Comparison of ENCODE assay signal across 13 cellular contexts in genomic region chr6:151514000-151514730, GRCh38.
"Had no signal": no experiment of that assay in that cellular context is flagged by ENCODE, and none has a peak within 500 bp of the region (broad histone marks: within the 10 kb centered on the region; RNA-seq: fewer than 3 reads in every experiment).

No MANE protein-coding gene starts in this region.

- H3K27ac Mint-ChIP-seq: activated naive CD4-positive, alpha-beta T cell treated with anti-CD3 and anti-CD28 coated beads, Interleukin-2, amount 50 U/mL, for 24 hours; activated T-helper 17 cell treated with anti-CD3 and anti-CD28 coated beads, Interleukin-2, amount 50 U/mL, for 72 hours; nephron progenitor cell had no signal

- DNase-seq: activated CD4-positive, alpha-beta T cell treated with anti-CD3 and anti-CD28 coated beads for 4 hours; body of pancreas; central memory CD4-positive, alpha-beta T cell; effector CD8-positive, alpha-beta T cell; heart right ventricle; left ventricle myocardium superior; mesendoderm; nephron progenitor cell; stimulated activated CD4-positive, alpha-beta T cell treated with anti-CD3 and anti-CD28 coated beads, Interleukin-2, amount 100 ng/mL, for 48 hours; stimulated activated naive CD4-positive, alpha-beta T cell treated with Interleukin-2 at 50 U/mL for 16 hours had no signal

- H3K4me1 Mint-ChIP-seq: activated naive CD4-positive, alpha-beta T cell treated with anti-CD3 and anti-CD28 coated beads, Interleukin-2, amount 50 U/mL, for 24 hours; activated T-helper 17 cell treated with anti-CD3 and anti-CD28 coated beads, Interleukin-2, amount 50 U/mL, for 72 hours; nephron progenitor cell had no signal

- H3K4me3 ChIP-seq: body of pancreas, coronary artery, heart right ventricle had no signal

- H3K27me3 Mint-ChIP-seq: activated naive CD4-positive, alpha-beta T cell treated with anti-CD3 and anti-CD28 coated beads, Interleukin-2, amount 50 U/mL, for 24 hours; activated T-helper 17 cell treated with anti-CD3 and anti-CD28 coated beads, Interleukin-2, amount 50 U/mL, for 72 hours had no signal

- H3K9me3 ChIP-seq: body of pancreas had no signal

- ATAC-seq: activated T-helper 17 cell treated with anti-CD3 and anti-CD28 coated beads, Interleukin-2, amount 50 U/mL, for 72 hours; body of pancreas; heart right ventricle; left ventricle myocardium superior had no signal

- H3K4me1 ChIP-seq: body of pancreas had no signal

- H3K27me3 ChIP-seq: body of pancreas, heart right ventricle had no signal

- H3K27ac ChIP-seq: body of pancreas, coronary artery, heart right ventricle had no signal

- H3K4me3 Mint-ChIP-seq: activated naive CD4-positive, alpha-beta T cell treated with anti-CD3 and anti-CD28 coated beads, Interleukin-2, amount 50 U/mL, for 24 hours; activated T-helper 17 cell treated with anti-CD3 and anti-CD28 coated beads, Interleukin-2, amount 50 U/mL, for 72 hours; nephron progenitor cell had no signal

- H3K36me3 ChIP-seq: heart right ventricle had no signal
